ENCODE assay signal across 24 cellular contexts in genomic region chr16:10326647-10327046, GRCh38.
"Had no signal": no experiment of that assay in that cellular context is flagged by ENCODE, and none has a peak within 500 bp of the region (broad histone marks: within the 10 kb centered on the region; RNA-seq: fewer than 3 reads in every experiment).

No MANE protein-coding gene starts in this region.

- ATAC-seq: PC-3, Right ventricle myocardium inferior had no signal

- H3K27me3 ChIP-seq: Peyer's patch, SJSA1 had no signal

- H3K27me3 Mint-ChIP-seq: IgD-negative memory B cell had no signal

- H3K9me3 ChIP-seq: SJSA1 had no signal

- H3K4me3 ChIP-seq: Peyer's patch, SJSA1, SK-N-MC had no signal

- DNase-seq: KBM-7, MV-4-11, NCI-H1092, NCI-H1105 treated with DMSO at 0.1 percent for 48 hours, NCI-H1417 treated with DMSO at 0.1 percent for 48 hours, NCI-H146, NCI-H1694 treated with DMSO at 0.1 percent for 48 hours, NCI-H1930, NCI-H2081, NCI-H2107, NCI-H226, NCI-H446, NCI-H510A, NCI-H524 treated with DMSO at 0.1 percent for 48 hours, NCI-H69, NCI-H774, PC-3, Peyer's patch, SIG-M5 had no signal

- H3K27ac ChIP-seq: HL-60, Peyer's patch, SJSA1, SK-N-MC had no signal

- H3K36me3 ChIP-seq: Peyer's patch, SJSA1 had no signal

- H3K4me1 ChIP-seq: Peyer's patch, SJSA1 had no signal
